ENCODE assay signal across 16 cellular contexts in genomic region chr7:150402671-150403321, GRCh38. TPM values are rescaled to one million over a fixed set of nuclear protein-coding genes. Genes with fewer than 3 reads are reported as not detected.
A peak's percentile ranks its signal among the peaks of the same experiment; 100 is the strongest.
DNase-seq lines count a peak whose midpoint lies in the region; ATAC-seq and TF ChIP-seq lines count a peak whose summit lies in the region.
"Had no signal": no experiment of that assay in that cellular context is flagged by ENCODE, and none has a peak within 500 bp of the region (broad histone marks: within the 10 kb centered on the region; RNA-seq: fewer than 3 reads in every experiment).

No MANE protein-coding gene starts in this region.

- no peak overlapping the region for H3K27ac ChIP-seq in MM.1S (ENCODE audit: low read length)
- H3K27ac ChIP-seq: ovary had no signal

- no peak overlapping the region for H3K4me2 ChIP-seq in MM.1S (ENCODE audit: low read depth, low read length)

- peak; percentile 54 for DNase-seq in activated effector memory CD4-positive, alpha-beta T cell treated with anti-CD3 and anti-CD28 coated beads, Interleukin-2, amount 50 U/mL, for 16 hours
- DNase-seq in activated effector memory CD4-positive, alpha-beta T cell treated with Interleukin-2 at 50 U/mL for 16 hours = no peak
- DNase-seq in WTC11 (ENCODE audit: low spot score) (peak; percentile 18), islet precursor cell (peak; percentile 51), anterior cingulate cortex (lab: John Stamatoyannopoulos, UW) (no peak), NCI-H2171 treated with DMSO at 0.1 percent for 48 hours (lab: John Stamatoyannopoulos, UW) (no peak), MM.1S (no peak)
- DNase-seq in stimulated activated effector memory CD8-positive, alpha-beta T cell treated with anti-CD3 and anti-CD28 coated beads, Interleukin-12 subunit alpha, Interleukin-12 subunit beta, amount 100 ng/mL, for 72 hours (ENCODE audit: low spot score in 2 of 2) = no peak
- DNase-seq: activated CD4-positive, alpha-beta memory T cell treated with anti-CD3 and anti-CD28 coated beads for 36 hours; HCEC 1CT; KG1; NCI-H2029 treated with DMSO at 0.1 percent for 48 hours; NK-92 treated with Interleukin-12 subunit alpha and Interleukin-12 subunit beta, amount 100 ng/mL, for 24 hours had no signal

- H3K79me2 ChIP-seq in MM.1S (ENCODE audit: low read length) = peaks cover 37% of the 10 kb centered on the region

- no peaks in the 10 kb centered on the region for H3K9me2 ChIP-seq in MM.1S (replicated peaks; ENCODE audit: insufficient read depth, low read length)

- H3K36me3 Mint-ChIP-seq in WTC11 = peaks cover 6% of the 10 kb centered on the region
- H3K36me3 Mint-ChIP-seq in stimulated activated effector memory CD8-positive, alpha-beta T cell treated with anti-CD3 and anti-CD28 coated beads, Interleukin-12 subunit alpha, Interleukin-12 subunit beta, amount 100 ng/mL, for 72 hours = no peaks in the 10 kb centered on the region

- H3K4me3 ChIP-seq in MM.1S (ENCODE audit: low read length) = no peak overlapping the region
- H3K4me3 ChIP-seq: ovary had no signal

- TF ChIP-seq CTCF in WTC11 (IDR thresholded peaks at IDR 0.05) (no peak), MM.1S (IDR thresholded peaks at IDR 0.05; ENCODE audit: low read length) (no peak)

- ATAC-seq in WTC11 = no peak
- no peak for ATAC-seq in stimulated activated effector memory CD8-positive, alpha-beta T cell treated with anti-CD3 and anti-CD28 coated beads, Interleukin-12 subunit alpha, Interleukin-12 subunit beta, amount 100 ng/mL, for 72 hours

- CTCF ChIA-PET in WTC11 (lab: Charles Lee) = interaction anchor here (0.6 to 4.5 kb wide), 7 partner anchors 14 to 40 kb away, joined by 3 to 33 read pairs (median 6); no protein-coding TSS in a partner anchor

- no peaks in the 10 kb centered on the region for H3K9me3 Mint-ChIP-seq in WTC11
- no peaks in the 10 kb centered on the region for H3K9me3 Mint-ChIP-seq in stimulated activated effector memory CD8-positive, alpha-beta T cell treated with anti-CD3 and anti-CD28 coated beads, Interleukin-12 subunit alpha, Interleukin-12 subunit beta, amount 100 ng/mL, for 72 hours
- H3K9me3 Mint-ChIP-seq: activated CD4-positive, alpha-beta memory T cell treated with anti-CD3 and anti-CD28 coated beads for 36 hours had no signal

- peak overlapping the region; percentile 68 for H3K4me3 Mint-ChIP-seq in WTC11
- no peak overlapping the region for H3K4me3 Mint-ChIP-seq in stimulated activated effector memory CD8-positive, alpha-beta T cell treated with anti-CD3 and anti-CD28 coated beads, Interleukin-12 subunit alpha, Interleukin-12 subunit beta, amount 100 ng/mL, for 72 hours
- H3K4me3 Mint-ChIP-seq: activated CD4-positive, alpha-beta memory T cell treated with anti-CD3 and anti-CD28 coated beads for 36 hours had no signal

- peaks cover 34% of the 10 kb centered on the region for H3K4me1 ChIP-seq in MM.1S (ENCODE audit: low read length)

- H3K27ac Mint-ChIP-seq in WTC11 = peak overlapping the region; percentile 99
- H3K27ac Mint-ChIP-seq in stimulated activated effector memory CD8-positive, alpha-beta T cell treated with anti-CD3 and anti-CD28 coated beads, Interleukin-12 subunit alpha, Interleukin-12 subunit beta, amount 100 ng/mL, for 72 hours = peak overlapping the region; percentile 87
- H3K27ac Mint-ChIP-seq: activated CD4-positive, alpha-beta memory T cell treated with anti-CD3 and anti-CD28 coated beads for 36 hours had no signal

- no peak overlapping the region for H2AFZ ChIP-seq in MM.1S (ENCODE audit: low read length)

- POLR2A ChIA-PET in WTC11 (lab: Charles Lee) = interaction anchor here (0.5 to 6.5 kb wide), 10 partner anchors 9 to 73 kb away, joined by 4 to 50 read pairs (median 7); partner anchors contain the start of gene REPIN1

- peaks cover 32% of the 10 kb centered on the region for H3F3A ChIP-seq in MM.1S (ENCODE audit: insufficient read depth, low read length)

- no peaks in the 10 kb centered on the region for H4K20me1 ChIP-seq in MM.1S (ENCODE audit: insufficient read depth, low read length)

- H3K9me3 ChIP-seq in MM.1S (replicated peaks; ENCODE audit: insufficient read depth, low read length) = no peaks in the 10 kb centered on the region
- H3K9me3 ChIP-seq: ovary had no signal

- no peaks in the 10 kb centered on the region for H3K36me3 ChIP-seq in MM.1S (replicated peaks; ENCODE audit: insufficient read depth, low read length)
- H3K36me3 ChIP-seq: ovary had no signal

- H3K27me3 ChIP-seq in MM.1S (replicated peaks; ENCODE audit: insufficient read depth, low read length) = no peaks in the 10 kb centered on the region
- H3K27me3 ChIP-seq: ovary had no signal

- no peaks in the 10 kb centered on the region for H3K27me3 Mint-ChIP-seq in WTC11 (ENCODE audit: low read depth)
- H3K27me3 Mint-ChIP-seq: activated CD4-positive, alpha-beta memory T cell treated with anti-CD3 and anti-CD28 coated beads for 36 hours had no signal

- peaks cover 83% of the 10 kb centered on the region for H3K4me1 Mint-ChIP-seq in WTC11
- H3K4me1 Mint-ChIP-seq in stimulated activated effector memory CD8-positive, alpha-beta T cell treated with anti-CD3 and anti-CD28 coated beads, Interleukin-12 subunit alpha, Interleukin-12 subunit beta, amount 100 ng/mL, for 72 hours = peaks cover 45% of the 10 kb centered on the region

- H3K9ac ChIP-seq in MM.1S (ENCODE audit: low read length) = no peak overlapping the region

TF ChIP-seq in WTC11, 78 proteins besides CTCF, POLR2A, EP300 and RAD21:
- TF ChIP-seq NR3C1 (CRISPR knock-in tag; conservative IDR thresholded peaks at IDR 0.05; ENCODE audit: low read depth) (no peak), ATF3 (CRISPR knock-in tag; conservative IDR thresholded peaks at IDR 0.05) (no peak), ERG (CRISPR knock-in tag; IDR thresholded peaks at IDR 0.05) (0 out of 2 replicates have a peak, but pooled peaks have one; percentile 63), PRRX2 (CRISPR knock-in tag; IDR thresholded peaks at IDR 0.05) (0 out of 2 replicates have a peak, but pooled peaks have one; percentile 66)
TF ChIP-seq in WTC11: peak in this region for 2.

RNA-seq across cellular contexts. Expression of gene ZNF775, which starts 23.7 kb away (rescaled TPM):
- 24.1 to 26.6 TPM (median 25.4 TPM) in 3 replicates for total RNA-seq in WTC11 (2021)

RNA-seq across cellular contexts. Expression of gene REPIN1, which starts 34.2 kb away (rescaled TPM):
- total RNA-seq in WTC11 (2021) = 105 to 130 TPM (median 112 TPM) in 3 replicates

RNA-seq across cellular contexts. Expression of gene GIMAP8, which starts 47.6 kb away (rescaled TPM):
- 0.09 to 0.18 TPM (median 0.09 TPM) in 3 replicates for total RNA-seq in WTC11 (2021)
- total RNA-seq: fibroblast of villous mesenchyme, SK-MEL-5 had no signal

Comparison
In these comparisons a context has a peak if more than half of its experiments do, and no peak if none do; other contexts are left out.
1. DNase-seq: peak in activated effector memory CD4-positive, alpha-beta T cell treated with anti-CD3 and anti-CD28 coated beads, Interleukin-2, amount 50 U/mL, for 16 hours (single experiment), WTC11 (single experiment) and islet precursor cell (single experiment); none in activated effector memory CD4-positive, alpha-beta T cell treated with Interleukin-2 at 50 U/mL for 16 hours (single experiment), stimulated activated effector memory CD8-positive, alpha-beta T cell treated with anti-CD3 and anti-CD28 coated beads, Interleukin-12 subunit alpha, Interleukin-12 subunit beta, amount 100 ng/mL, for 72 hours (0 of 2), anterior cingulate cortex (0 of 58), NCI-H2171 treated with DMSO at 0.1 percent for 48 hours (single experiment) and MM.1S (single experiment).